In genomic region chr2:156319811-156320490, GRCh38 we compare ENCODE assay signal across 8 cellular contexts. TPM values are rescaled to one million over a fixed set of nuclear protein-coding genes. Genes with fewer than 3 reads are reported as not detected.
DNase-seq lines count a peak whose midpoint lies in the region; ATAC-seq and TF ChIP-seq lines count a peak whose summit lies in the region.

No MANE protein-coding gene starts in this region.

- peak overlapping the region; percentile 40 for H2AFZ ChIP-seq in trophoblast cell (ENCODE audit: insufficient read depth, low read length, poor library complexity)

- peaks cover 34% of the 10 kb centered on the region for H3K4me1 ChIP-seq in CD8-positive, alpha-beta T cell (ENCODE audit: insufficient read depth, low read length)
- H3K4me1 ChIP-seq in heart left ventricle: peaks cover 0 to 38% (median 26%) of the 10 kb centered on the region in 12 donors
- peaks cover 10 to 18% of the 10 kb centered on the region in 2 experiments for H3K4me1 ChIP-seq in trophoblast cell (ENCODE audit: control insufficient read depth in 1 of 2, insufficient read depth in 2 of 2, low read length in 2 of 2)
- H3K4me1 ChIP-seq in effector memory CD4-positive, alpha-beta T cell (ENCODE audit: control insufficient read depth, insufficient read depth, low read length, poor library complexity, severe bottlenecking): peaks cover 32% of the 10 kb centered on the region

- H3K4me3 Mint-ChIP-seq in CD8-positive, alpha-beta T cell: peak overlapping the region; percentile 49
- H3K4me3 Mint-ChIP-seq in activated CD8-positive, alpha-beta T cell treated with anti-CD3 and anti-CD28 coated beads for 36 hours: peak overlapping the region; percentile 39
- H3K4me3 Mint-ChIP-seq in Calu3 (ENCODE audit: low read depth, unreplicated experiment): no peak overlapping the region

- no peak overlapping the region for H4K91ac ChIP-seq in trophoblast cell (ENCODE audit: low read depth, low read length)

- no peak for TF ChIP-seq CTCF in CD8-positive, alpha-beta T cell (IDR thresholded peaks at IDR 0.05)
- TF ChIP-seq CTCF in activated CD8-positive, alpha-beta T cell treated with anti-CD3 and anti-CD28 coated beads for 36 hours (IDR thresholded peaks at IDR 0.05): no peak
- TF ChIP-seq CTCF in heart left ventricle (IDR thresholded peaks at IDR 0.05) (peak in 6 of 12 donors; percentile 13 to 36 (median 26)), Calu3 (IDR thresholded peaks at IDR 0.05; ENCODE audit: unreplicated experiment) (no peak)

- no peak overlapping the region for H2BK120ac ChIP-seq in trophoblast cell (ENCODE audit: insufficient read depth, low read length, poor library complexity)

- no peak for DNase-seq in CD8-positive, alpha-beta T cell
- DNase-seq in activated CD8-positive, alpha-beta T cell treated with anti-CD3 and anti-CD28 coated beads for 36 hours: peak; percentile 29
- DNase-seq in heart left ventricle: peak; percentile 74 to 80 (median 76)
- peak; percentile 20 to 61 for DNase-seq in trophoblast cell
- no peak for DNase-seq in effector memory CD4-positive, alpha-beta T cell
- no peak for DNase-seq in NCI-H510A (lab: John Stamatoyannopoulos, UW)
- DNase-seq in Calu3: no peak

- TF ChIP-seq POLR2A in heart left ventricle (IDR thresholded peaks at IDR 0.05): no peak

- H3K23ac ChIP-seq in trophoblast cell (ENCODE audit: low read length): no peak overlapping the region

- intact Hi-C loops in CD8-positive, alpha-beta T cell (cut with DNase I, micrococcal nuclease): no loop called here
- intact Hi-C loops in activated CD8-positive, alpha-beta T cell treated with anti-CD3 and anti-CD28 coated beads for 36 hours (cut with micrococcal nuclease): loop anchor here (5.0 kb wide), 1 partner anchor 123 kb away; no protein-coding TSS in a partner anchor
- intact Hi-C loops in heart left ventricle (cut with DNase I): no loop called here
- intact Hi-C loops in Calu3 (cut with micrococcal nuclease; ENCODE audit: unreplicated experiment): no loop called here

- no peak overlapping the region for H2BK12ac ChIP-seq in trophoblast cell (ENCODE audit: low read length)

- H3K14ac ChIP-seq in trophoblast cell (ENCODE audit: low read length): no peak overlapping the region

- H3K27ac ChIP-seq in CD8-positive, alpha-beta T cell (ENCODE audit: low read depth, low read length): no peak overlapping the region
- peak overlapping the region in 11 of 12 donors; percentile 26 to 83 (median 72) for H3K27ac ChIP-seq in heart left ventricle
- no peak overlapping the region for H3K27ac ChIP-seq in trophoblast cell (ENCODE audit: low read depth, low read length)
- H3K27ac ChIP-seq in effector memory CD4-positive, alpha-beta T cell (ENCODE audit: insufficient read depth, low read length, poor library complexity, severe bottlenecking): no peak overlapping the region

- peak; percentile 7 for ATAC-seq in CD8-positive, alpha-beta T cell
- ATAC-seq in activated CD8-positive, alpha-beta T cell treated with anti-CD3 and anti-CD28 coated beads for 36 hours: peak; percentile 25
- ATAC-seq in heart left ventricle (peak; percentile 61 to 89 (median 86)), HG03139 (IDR thresholded peaks at IDR 0.05; ENCODE audit: unreplicated experiment) (no peak)

- no peak overlapping the region for H2AK5ac ChIP-seq in trophoblast cell (ENCODE audit: low read length)

- peak overlapping the region; percentile 68 for H3K4me2 ChIP-seq in trophoblast cell (ENCODE audit: low read length)

- peaks cover 37% of the 10 kb centered on the region for H3K27me3 ChIP-seq in CD8-positive, alpha-beta T cell (ENCODE audit: insufficient read depth, low read length)
- H3K27me3 ChIP-seq in heart left ventricle (peaks cover 7 to 68% (median 48%) of the 10 kb centered on the region in 9 donors), trophoblast cell (ENCODE audit: insufficient read depth, low read length) (peaks cover 37% of the 10 kb centered on the region)
- H3K27me3 ChIP-seq in effector memory CD4-positive, alpha-beta T cell (replicated peaks; ENCODE audit: control insufficient read depth, insufficient read depth, low read length, poor library complexity, severe bottlenecking): peaks cover 41% of the 10 kb centered on the region

- no peaks in the 10 kb centered on the region for H3K36me3 Mint-ChIP-seq in CD8-positive, alpha-beta T cell
- peaks cover 18% of the 10 kb centered on the region for H3K36me3 Mint-ChIP-seq in activated CD8-positive, alpha-beta T cell treated with anti-CD3 and anti-CD28 coated beads for 36 hours (ENCODE audit: low read depth)
- H3K36me3 Mint-ChIP-seq in Calu3 (ENCODE audit: insufficient read depth, unreplicated experiment): peaks cover 6% of the 10 kb centered on the region

- CTCF ChIA-PET in CD8-positive, alpha-beta T cell (lab: Charles Lee): no interaction called here
- CTCF ChIA-PET in activated CD8-positive, alpha-beta T cell treated with anti-CD3 and anti-CD28 coated beads for 36 hours (lab: Charles Lee): interaction anchor here (1.0 to 1.3 kb wide), 3 partner anchors 21 to 269 kb away, joined by 3 to 4 read pairs (median 3); no protein-coding TSS in a partner anchor
- CTCF ChIA-PET in Calu3 (lab: Charles Lee): no interaction called here

- peaks cover 43% of the 10 kb centered on the region for H3K4me1 Mint-ChIP-seq in CD8-positive, alpha-beta T cell (ENCODE audit: low read depth)
- peaks cover 36% of the 10 kb centered on the region for H3K4me1 Mint-ChIP-seq in activated CD8-positive, alpha-beta T cell treated with anti-CD3 and anti-CD28 coated beads for 36 hours (ENCODE audit: low read depth)
- H3K4me1 Mint-ChIP-seq in Calu3 (ENCODE audit: low read depth, unreplicated experiment): no peaks in the 10 kb centered on the region

- no peak overlapping the region for H3K9ac ChIP-seq in trophoblast cell (ENCODE audit: low read length)

- no peaks in the 10 kb centered on the region for H3K79me2 ChIP-seq in trophoblast cell (ENCODE audit: control insufficient read depth, insufficient read depth, low read length, poor library complexity)

- no peak overlapping the region for H2BK5ac ChIP-seq in trophoblast cell (ENCODE audit: low read depth, low read length, poor library complexity)

- POLR2A ChIA-PET in CD8-positive, alpha-beta T cell (lab: Charles Lee): no interaction called here
- POLR2A ChIA-PET in activated CD8-positive, alpha-beta T cell treated with anti-CD3 and anti-CD28 coated beads for 36 hours (lab: Charles Lee): interaction anchor here (0.6 to 1.4 kb wide), 5 partner anchors 10 to 269 kb away, joined by 3 to 5 read pairs (median 3); no protein-coding TSS in a partner anchor

- no peaks in the 10 kb centered on the region for H3K9me3 ChIP-seq in CD8-positive, alpha-beta T cell (ENCODE audit: low read length)
- H3K9me3 ChIP-seq in heart left ventricle: no peaks in the 10 kb centered on the region
- H3K9me3 ChIP-seq in trophoblast cell (ENCODE audit: insufficient read depth, low read depth, low read length): no peaks in the 10 kb centered on the region
- no peaks in the 10 kb centered on the region for H3K9me3 ChIP-seq in effector memory CD4-positive, alpha-beta T cell (ENCODE audit: control insufficient read depth, low read length)

- H3K9me3 Mint-ChIP-seq in CD8-positive, alpha-beta T cell: no peaks in the 10 kb centered on the region
- no peaks in the 10 kb centered on the region for H3K9me3 Mint-ChIP-seq in activated CD8-positive, alpha-beta T cell treated with anti-CD3 and anti-CD28 coated beads for 36 hours
- peaks cover 3% of the 10 kb centered on the region for H3K9me3 Mint-ChIP-seq in Calu3 (ENCODE audit: low read depth, unreplicated experiment)

- no peak overlapping the region for H3K4me3 ChIP-seq in CD8-positive, alpha-beta T cell (ENCODE audit: low read depth, low read length)
- H3K4me3 ChIP-seq in heart left ventricle (peak overlapping the region; percentile 29 to 63 (median 48)), trophoblast cell (ENCODE audit: low read depth, low read length) (peak overlapping the region; percentile 45)
- H3K4me3 ChIP-seq in effector memory CD4-positive, alpha-beta T cell (ENCODE audit: insufficient read depth, low read depth, low read length, poor library complexity, severe bottlenecking): no peak overlapping the region

- WGBS in heart left ventricle, 4 donors: 1 to 4% (median 3%) methylated on average over 24 to 47 of the region's 47 CpGs
- no CpG with 5 or more reads among the region's 47 CpGs for WGBS in trophoblast cell (ENCODE audit: extremely low coverage, insufficient coverage, insufficient read length)

- H3K18ac ChIP-seq in trophoblast cell (ENCODE audit: low read length): no peak overlapping the region

- H3K4ac ChIP-seq in trophoblast cell (ENCODE audit: low read depth, low read length): no peak overlapping the region

- no peak overlapping the region for H4K8ac ChIP-seq in trophoblast cell (ENCODE audit: low read depth, low read length)

- H3K27me3 Mint-ChIP-seq in CD8-positive, alpha-beta T cell (ENCODE audit: low read depth): peaks cover 77% of the 10 kb centered on the region
- H3K27me3 Mint-ChIP-seq in activated CD8-positive, alpha-beta T cell treated with anti-CD3 and anti-CD28 coated beads for 36 hours: peaks cover 71% of the 10 kb centered on the region
- no peaks in the 10 kb centered on the region for H3K27me3 Mint-ChIP-seq in Calu3 (ENCODE audit: unreplicated experiment)

- H3K27ac Mint-ChIP-seq in CD8-positive, alpha-beta T cell: no peak overlapping the region
- no peak overlapping the region for H3K27ac Mint-ChIP-seq in activated CD8-positive, alpha-beta T cell treated with anti-CD3 and anti-CD28 coated beads for 36 hours
- no peak overlapping the region for H3K27ac Mint-ChIP-seq in Calu3 (ENCODE audit: unreplicated experiment)

- no TSS peak for BruUV-seq in Calu3 (replicated peaks; lab: Mats Ljungman, UMichigan)

- no peaks in the 10 kb centered on the region for H3K36me3 ChIP-seq in CD8-positive, alpha-beta T cell (ENCODE audit: insufficient read depth, low read length)
- H3K36me3 ChIP-seq in heart left ventricle (no peaks in the 10 kb centered on the region), trophoblast cell (ENCODE audit: control insufficient read depth in 1 of 2, insufficient read depth in 2 of 2, low read length in 2 of 2) (no peaks in the 10 kb centered on the region)
- H3K36me3 ChIP-seq in effector memory CD4-positive, alpha-beta T cell (ENCODE audit: control insufficient read depth, insufficient read depth, low read length): no peaks in the 10 kb centered on the region

- no peaks in the 10 kb centered on the region for H3K79me1 ChIP-seq in trophoblast cell (ENCODE audit: low read length)

- H4K12ac ChIP-seq in trophoblast cell (ENCODE audit: low read depth, low read length): no peak overlapping the region

RNA-seq across cellular contexts. Expression of gene NR4A2, which starts 12.6 kb away (rescaled TPM):
- total RNA-seq in CD8-positive, alpha-beta T cell: 100 to 1,000 TPM; 777 to 796 TPM
- total RNA-seq in activated CD8-positive, alpha-beta T cell treated with anti-CD3 and anti-CD28 coated beads for 36 hours: 10 to 100 TPM; 57.6 to 61.6 TPM
- total RNA-seq in heart left ventricle: 10 to 100 TPM in 1 of 9 donors, 1 to 10 TPM in 5, under 1 TPM in 3; 0.63 to 14.2 (median 1.1) TPM
- 1 to 10 TPM; 1.6 to 4.0 TPM for polyA plus RNA-seq in heart left ventricle
- 1.3 and 1.7 TPM in 2 replicates for polyA plus RNA-seq in trophoblast cell (2013)
- total RNA-seq in Calu3 (2022): 4.9 and 6.2 TPM in 2 replicates

Comparison
In these comparisons a context has a peak if more than half of its experiments do, and no peak if none do; other contexts are left out.
1. DNase-seq: peak in activated CD8-positive, alpha-beta T cell treated with anti-CD3 and anti-CD28 coated beads for 36 hours (single experiment), heart left ventricle (5 of 5) and trophoblast cell (2 of 2); none in CD8-positive, alpha-beta T cell (0 of 7), effector memory CD4-positive, alpha-beta T cell (0 of 3), NCI-H510A (single experiment) and Calu3 (single experiment).
2. H3K27ac ChIP-seq: peak in heart left ventricle (11 of 12); none in CD8-positive, alpha-beta T cell (single experiment), trophoblast cell (single experiment) and effector memory CD4-positive, alpha-beta T cell (single experiment).
3. H3K4me3 ChIP-seq: peak in heart left ventricle (12 of 12) and trophoblast cell (single experiment); none in CD8-positive, alpha-beta T cell (single experiment) and effector memory CD4-positive, alpha-beta T cell (single experiment).
4. RNA of gene NR4A2, which starts 12.6 kb away (total RNA-seq): 777 to 796 TPM in CD8-positive, alpha-beta T cell; 57.6 to 61.6 TPM in activated CD8-positive, alpha-beta T cell treated with anti-CD3 and anti-CD28 coated beads for 36 hours, 4.9 to 6.2 TPM in Calu3 and 0.63 to 14.2 TPM in heart left ventricle; every median in the first group is over 10 times any median in the second.